Comparison of ENCODE assay signal across 27 cellular contexts in the genomic region with DNA sequence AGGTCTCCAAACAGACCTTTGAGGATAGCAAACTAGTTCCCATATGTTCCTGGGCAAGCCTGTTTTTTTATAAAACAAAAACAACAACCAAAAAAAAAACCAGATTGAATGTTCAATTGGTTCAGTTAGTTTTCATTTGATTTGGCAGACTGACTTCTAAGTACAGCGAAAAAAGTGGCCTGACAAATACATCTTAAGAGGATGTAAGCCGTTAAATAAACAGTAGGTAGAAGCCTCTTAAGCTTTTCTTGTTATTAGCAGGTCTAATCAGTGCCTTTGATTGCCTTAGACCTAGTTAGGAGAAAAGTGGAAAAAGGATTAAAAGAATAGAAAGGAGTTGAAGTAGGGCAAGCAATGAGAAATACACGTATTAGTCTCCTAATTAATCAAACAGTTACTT.
"Had no signal": no experiment of that assay in that cellular context is flagged by ENCODE, and none has a peak within 500 bp of the region (broad histone marks: within the 10 kb centered on the region; RNA-seq: fewer than 3 reads in every experiment).

No MANE protein-coding gene starts in this region.

- H3K4me3 ChIP-seq: dorsolateral prefrontal cortex, pancreas, right lobe of liver, suprapubic skin, transverse colon, vagina had no signal

- H3K27ac ChIP-seq: neutrophil, pancreas, right lobe of liver, suprapubic skin, transverse colon, vagina had no signal

- FAIRE-seq: colon, frontal cortex, kidney, pancreas, small intestine had no signal

- H3K4me3 Mint-ChIP-seq: activated B cell treated with CpG ODN at 0.5 μM for 24 hours; activated CD4-positive, alpha-beta memory T cell treated with anti-CD3 and anti-CD28 coated beads for 36 hours; activated naive CD8-positive, alpha-beta T cell treated with anti-CD3 and anti-CD28 coated beads, Interleukin-2, amount 10 ng/mL, durations not matched to agents 7 days and 5 days; activated T-helper 1 cell treated with anti-CD3 and anti-CD28 coated beads, Interleukin-12 subunit alpha, Interleukin-12 subunit beta, Interleukin-2, Interleukin-4 antibody, amounts not matched to agents 30 ng/mL and 10 ng/mL and 1 ng/mL, durations not matched to agents 14 hours and 24 hours and 36 hours; memory B cell; stimulated activated naive CD8-positive, alpha-beta T cell treated with anti-CD3 and anti-CD28 coated beads, Interleukin-15, amount 100 ng/mL, for 72 hours had no signal

- H3K9me3 ChIP-seq: neutrophil, pancreas, right lobe of liver, suprapubic skin, transverse colon, vagina had no signal

- H3K27me3 ChIP-seq: dorsolateral prefrontal cortex, neutrophil, pancreas, right lobe of liver, suprapubic skin, transverse colon, vagina had no signal

- DNase-seq: activated B cell treated with CpG ODN at 0.5 μM for 24 hours; activated CD4-positive, alpha-beta memory T cell treated with anti-CD3 and anti-CD28 coated beads for 36 hours; activated CD4-positive, alpha-beta T cell treated with anti-CD3 and anti-CD28 coated beads for 4 hours; activated naive CD4-positive, alpha-beta T cell; activated naive CD8-positive, alpha-beta T cell treated with anti-CD3 and anti-CD28 coated beads, Interleukin-2, amount 10 ng/mL, durations not matched to agents 7 days and 5 days; activated T-cell treated with anti-CD3 and anti-CD28 coated beads for 4 hours; amygdala; caudate nucleus; dorsolateral prefrontal cortex; erythroblast; kidney; left ventricle myocardium superior; naive thymus-derived CD8-positive, alpha-beta T cell; pancreas; right lobe of liver; small intestine; stimulated activated CD4-positive, alpha-beta T cell treated with anti-CD3 and anti-CD28 coated beads, Interleukin-4, amount 100 ng/mL, for 1 hour; stimulated activated naive CD8-positive, alpha-beta T cell treated with anti-CD3 and anti-CD28 coated beads, Interleukin-15, amount 100 ng/mL, for 72 hours; transverse colon had no signal

- H3K27me3 Mint-ChIP-seq: activated B cell treated with CpG ODN at 0.5 μM for 24 hours; activated CD4-positive, alpha-beta memory T cell treated with anti-CD3 and anti-CD28 coated beads for 36 hours; activated naive CD8-positive, alpha-beta T cell treated with anti-CD3 and anti-CD28 coated beads, Interleukin-2, amount 10 ng/mL, durations not matched to agents 7 days and 5 days; brain; memory B cell; naive thymus-derived CD8-positive, alpha-beta T cell; stimulated activated naive CD8-positive, alpha-beta T cell treated with anti-CD3 and anti-CD28 coated beads, Interleukin-15, amount 100 ng/mL, for 72 hours had no signal

- H3K36me3 ChIP-seq: pancreas, right lobe of liver, suprapubic skin, vagina had no signal

- ATAC-seq: left ventricle myocardium superior; stimulated activated naive CD8-positive, alpha-beta T cell treated with anti-CD3 and anti-CD28 coated beads, Interleukin-15, amount 100 ng/mL, for 72 hours had no signal

- H3K9me3 Mint-ChIP-seq: activated B cell treated with CpG ODN at 0.5 μM for 24 hours; activated CD4-positive, alpha-beta memory T cell treated with anti-CD3 and anti-CD28 coated beads for 36 hours; activated naive CD8-positive, alpha-beta T cell treated with anti-CD3 and anti-CD28 coated beads, Interleukin-2, amount 10 ng/mL, durations not matched to agents 7 days and 5 days; activated T-helper 1 cell treated with anti-CD3 and anti-CD28 coated beads, Interleukin-12 subunit alpha, Interleukin-12 subunit beta, Interleukin-2, Interleukin-4 antibody, amounts not matched to agents 30 ng/mL and 10 ng/mL and 1 ng/mL, durations not matched to agents 14 hours and 24 hours and 36 hours; brain; memory B cell; naive thymus-derived CD8-positive, alpha-beta T cell; stimulated activated naive CD8-positive, alpha-beta T cell treated with anti-CD3 and anti-CD28 coated beads, Interleukin-15, amount 100 ng/mL, for 72 hours had no signal

- H3K27ac Mint-ChIP-seq: activated B cell treated with CpG ODN at 0.5 μM for 24 hours; activated CD4-positive, alpha-beta memory T cell treated with anti-CD3 and anti-CD28 coated beads for 36 hours; activated naive CD8-positive, alpha-beta T cell treated with anti-CD3 and anti-CD28 coated beads, Interleukin-2, amount 10 ng/mL, durations not matched to agents 7 days and 5 days; activated T-helper 1 cell treated with anti-CD3 and anti-CD28 coated beads, Interleukin-12 subunit alpha, Interleukin-12 subunit beta, Interleukin-2, Interleukin-4 antibody, amounts not matched to agents 30 ng/mL and 10 ng/mL and 1 ng/mL, durations not matched to agents 14 hours and 24 hours and 36 hours; memory B cell had no signal
